ENCODE assay signal across 11 cellular contexts in genomic region chr4:150583287-150584197, GRCh38. TPM values are rescaled to one million over a fixed set of nuclear protein-coding genes. Genes with fewer than 3 reads are reported as not detected.
DNase-seq lines count a peak whose midpoint lies in the region; ATAC-seq and TF ChIP-seq lines count a peak whose summit lies in the region.
"Had no signal": no experiment of that assay in that cellular context is flagged by ENCODE, and none has a peak within 500 bp of the region (broad histone marks: within the 10 kb centered on the region; RNA-seq: fewer than 3 reads in every experiment).

No MANE protein-coding gene starts in this region.

- H3K9me3 Mint-ChIP-seq in activated T-cell treated with anti-CD3 and anti-CD28 coated beads, Interleukin-2, amount 50 U/mL, for 24 hours = peaks cover 2% of the 10 kb centered on the region
- H3K9me3 Mint-ChIP-seq: effector memory CD8-positive, alpha-beta T cell had no signal

- no peak overlapping the region for H3K4me3 Mint-ChIP-seq in activated T-cell treated with anti-CD3 and anti-CD28 coated beads, Interleukin-2, amount 50 U/mL, for 24 hours
- H3K4me3 Mint-ChIP-seq: effector memory CD8-positive, alpha-beta T cell had no signal

- no peaks in the 10 kb centered on the region for H3K27me3 Mint-ChIP-seq in activated T-cell treated with anti-CD3 and anti-CD28 coated beads, Interleukin-2, amount 50 U/mL, for 24 hours
- H3K27me3 Mint-ChIP-seq: effector memory CD8-positive, alpha-beta T cell had no signal

- TF ChIP-seq CTCF in colonic mucosa (IDR thresholded peaks at IDR 0.05) = no peak

- H3K36me3 Mint-ChIP-seq in activated T-cell treated with anti-CD3 and anti-CD28 coated beads, Interleukin-2, amount 50 U/mL, for 24 hours (ENCODE audit: low read depth) = peaks cover 93% of the 10 kb centered on the region

- H3K9me3 ChIP-seq in colonic mucosa = no peaks in the 10 kb centered on the region

- no peaks in the 10 kb centered on the region for H3K27me3 ChIP-seq in colonic mucosa
- H3K27me3 ChIP-seq: neutrophil had no signal

- no peaks in the 10 kb centered on the region for H3K36me3 ChIP-seq in colonic mucosa
- H3K36me3 ChIP-seq: neutrophil had no signal

- peak overlapping the region; percentile 59 to 70 for H3K9ac ChIP-seq in colonic mucosa (ENCODE audit: low read depth in 2 of 2, low read length in 2 of 2)

- no peaks in the 10 kb centered on the region for H3K4me1 Mint-ChIP-seq in activated T-cell treated with anti-CD3 and anti-CD28 coated beads, Interleukin-2, amount 50 U/mL, for 24 hours (ENCODE audit: low read depth)

- DNase-seq in H4 (ENCODE audit: low spot score) (peak; percentile 55), colonic mucosa (no peak), iris pigment epithelial cell (ENCODE audit: low read depth) (peak; percentile 59), sciatic nerve (ENCODE audit: low spot score) (peak; percentile 53), NCI-H69 (lab: John Stamatoyannopoulos, UW) (no peak)
- DNase-seq in activated naive CD4-positive, alpha-beta T cell treated with Interleukin-2 at 50 U/mL for 16 hours = no peak
- no peak for DNase-seq in activated T-cell treated with anti-CD3 and anti-CD28 coated beads, Interleukin-2, amount 50 U/mL, for 24 hours
- no peak for DNase-seq in stimulated activated CD4-positive, alpha-beta T cell treated with anti-CD3 and anti-CD28 coated beads, Interleukin-4, amount 100 ng/mL, for 4 hours
- DNase-seq: effector memory CD8-positive, alpha-beta T cell; SHP77 had no signal

- peak overlapping the region; percentile 62 for H3K27ac ChIP-seq in colonic mucosa
- H3K27ac ChIP-seq: neutrophil had no signal

- no peaks in the 10 kb centered on the region for H3K4me1 ChIP-seq in colonic mucosa

- H3K27ac Mint-ChIP-seq in activated T-cell treated with anti-CD3 and anti-CD28 coated beads, Interleukin-2, amount 50 U/mL, for 24 hours = no peak overlapping the region

- intact Hi-C loops in colonic mucosa (cut with DNase I) = no loop called here
- intact Hi-C loops in sciatic nerve (cut with DNase I) = no loop called here

- peak; percentile 51 for ATAC-seq in sciatic nerve
- ATAC-seq: effector memory CD8-positive, alpha-beta T cell had no signal

- peak overlapping the region; percentile 28 for H3K4me3 ChIP-seq in colonic mucosa

RNA-seq across cellular contexts. Expression of gene MAB21L2, which starts 1.6 kb away (rescaled TPM):
- total RNA-seq in H4 (2014; rRNA removed; shearing (Covaris generic)) = 52.5 and 54.5 TPM in 2 replicates
- total RNA-seq in colonic mucosa (10 to 100 TPM in 1 of 2 donors, 1 to 10 TPM in 1; 2.0 to 27.5 TPM), sciatic nerve (0.13 TPM)

Comparison
In these comparisons a context has a peak if more than half of its experiments do, and no peak if none do; other contexts are left out.
1. DNase-seq: peak in H4 (single experiment), iris pigment epithelial cell (single experiment) and sciatic nerve (single experiment); none in colonic mucosa (single experiment), activated naive CD4-positive, alpha-beta T cell treated with Interleukin-2 at 50 U/mL for 16 hours (single experiment), NCI-H69 (single experiment), activated T-cell treated with anti-CD3 and anti-CD28 coated beads, Interleukin-2, amount 50 U/mL, for 24 hours (single experiment) and stimulated activated CD4-positive, alpha-beta T cell treated with anti-CD3 and anti-CD28 coated beads, Interleukin-4, amount 100 ng/mL, for 4 hours (0 of 2).